In genomic region chr11:10441652-10442503, GRCh38 we compare ENCODE assay signal across 10 cellular contexts. TPM values are rescaled to one million over a fixed set of nuclear protein-coding genes. Genes with fewer than 3 reads are reported as not detected.
DNase-seq lines count a peak whose midpoint lies in the region; ATAC-seq and TF ChIP-seq lines count a peak whose summit lies in the region.
"Had no signal": no experiment of that assay in that cellular context is flagged by ENCODE, and none has a peak within 500 bp of the region (broad histone marks: within the 10 kb centered on the region; RNA-seq: fewer than 3 reads in every experiment).

No MANE protein-coding gene starts in this region.

- TF ChIP-seq EP300 in transverse colon (IDR thresholded peaks at IDR 0.05; ENCODE audit: low read depth): no peak

- H3K27ac ChIP-seq in SJCRH30: no peak overlapping the region
- H3K27ac ChIP-seq in transverse colon: no peak overlapping the region

- H3K4me3 ChIP-seq in SJCRH30 (no peak overlapping the region), transverse colon (no peak overlapping the region)
- H3K4me3 ChIP-seq: left lung had no signal

- ATAC-seq in GM18873 (IDR thresholded peaks at IDR 0.05; ENCODE audit: low FRiP score, unreplicated experiment): peak; percentile 95
- peak; percentile 97 for ATAC-seq in HG02588 (IDR thresholded peaks at IDR 0.05; ENCODE audit: unreplicated experiment)
- ATAC-seq: left lung had no signal

- WGBS in transverse colon (ENCODE audit: low coverage in 1 of 2), 2 donors: 71 to 77% methylated on average over 5 to 8 of the region's 8 CpGs

- intact Hi-C loops in transverse colon (cut with DNase I; ENCODE audit: low total_unique reads): no loop called here

- DNase-seq in M059J (ENCODE audit: low read depth) (peak; percentile 60), myocyte (ENCODE audit: low read depth) (peak; percentile 98), SJCRH30 (no peak), transverse colon (no peak), dermis blood vessel endothelial cell (no peak), RPMI8226 (no peak)
- DNase-seq: activated naive CD4-positive, alpha-beta T cell; left lung had no signal

- TF ChIP-seq POLR2A in transverse colon (IDR thresholded peaks at IDR 0.05): no peak

- H3K9me3 ChIP-seq in SJCRH30 (replicated peaks) (no peaks in the 10 kb centered on the region), transverse colon (no peaks in the 10 kb centered on the region)
- H3K9me3 ChIP-seq: left lung had no signal

- no peaks in the 10 kb centered on the region for H3K4me1 ChIP-seq in SJCRH30
- no peaks in the 10 kb centered on the region for H3K4me1 ChIP-seq in transverse colon

- in situ Hi-C loops in transverse colon (cut with MboI; ENCODE audit: low pct_ligation_motif_present in 1 of 4, low pct_unique_long_range_greater_than_20kb in 1 of 4, low sequenced_read_pairs in 3 of 4): no loop called here

- no peaks in the 10 kb centered on the region for H3K36me3 ChIP-seq in SJCRH30
- H3K36me3 ChIP-seq in transverse colon: no peaks in the 10 kb centered on the region
- H3K36me3 ChIP-seq: left lung had no signal

- no peak for TF ChIP-seq CTCF in transverse colon (IDR thresholded peaks at IDR 0.05)

- H3K27me3 ChIP-seq in SJCRH30 (0 out of 2 replicates have a peak, but pooled peaks cover 3% of the 10 kb centered on the region), transverse colon (no peaks in the 10 kb centered on the region)
- H3K27me3 ChIP-seq: left lung had no signal

RNA-seq across cellular contexts. Expression of gene AMPD3, which starts 13.2 kb away (rescaled TPM):
- 11.8 and 17.2 TPM in 2 replicates for total RNA-seq in M059J (2014; rRNA removed; shearing (Covaris generic))
- total RNA-seq in myocyte (4.4 and 10.3 TPM in 2 replicates), transverse colon (10 to 100 TPM in 3 of 4 donors, 1 to 10 TPM in 1; 2.4 to 32.9 (median 11.2) TPM), dermis blood vessel endothelial cell (1.0 and 2.3 TPM in 2 replicates)
- 2.6 TPM for polyA plus RNA-seq in myocyte (2012)
- 14.7 and 14.9 TPM in 2 replicates for total RNA-seq in SJCRH30 (2014; rRNA removed; shearing (Covaris generic))

Comparison
In these comparisons a context has a peak if more than half of its experiments do, and no peak if none do; other contexts are left out.
1. DNase-seq: peak in M059J (single experiment) and myocyte (single experiment); none in SJCRH30 (0 of 2), transverse colon (single experiment), dermis blood vessel endothelial cell (single experiment) and RPMI8226 (single experiment).